Comparison of ENCODE assay signal across 1 cellular context in the genomic region with DNA sequence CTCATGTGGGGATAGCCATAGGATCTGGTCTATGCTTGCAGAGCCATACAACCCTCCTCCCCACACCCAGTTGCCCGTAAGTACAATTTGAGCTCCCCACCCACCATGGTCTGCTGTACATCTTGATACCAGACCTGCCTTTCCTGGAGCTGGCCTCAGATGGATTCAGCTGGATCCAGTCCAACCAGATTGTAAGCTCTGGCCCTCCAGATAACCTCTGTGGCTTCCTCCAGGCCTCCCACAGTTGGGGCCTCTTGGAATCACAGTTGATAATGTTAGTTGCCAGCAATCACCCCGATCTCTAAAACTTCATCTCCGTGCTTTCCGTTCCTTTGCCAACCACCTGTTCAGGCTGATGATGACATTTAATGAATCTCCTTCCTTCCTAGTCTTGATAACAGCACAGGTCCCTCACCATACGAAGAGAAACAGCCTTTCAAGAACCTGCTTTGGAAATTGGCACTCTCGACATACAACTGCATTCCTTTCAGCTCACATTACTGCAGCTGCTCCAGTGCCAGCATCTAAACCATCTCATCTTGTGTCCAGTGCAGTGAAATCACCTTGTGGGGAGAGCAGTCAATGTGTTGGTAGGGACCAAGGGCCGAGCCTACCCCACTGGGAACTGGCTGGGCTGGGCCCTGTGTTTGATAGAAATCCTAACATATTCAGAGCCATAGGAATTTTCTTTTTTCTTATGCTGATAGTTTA.
A peak's percentile ranks its signal among the peaks of the same experiment; 100 is the strongest.
TF ChIP-seq lines count a peak whose summit lies in the region.

No MANE protein-coding gene starts in this region.

TF ChIP-seq in WTC11, 78 proteins besides CTCF, POLR2A, EP300 and RAD21:
- TF ChIP-seq, protein P1, sequence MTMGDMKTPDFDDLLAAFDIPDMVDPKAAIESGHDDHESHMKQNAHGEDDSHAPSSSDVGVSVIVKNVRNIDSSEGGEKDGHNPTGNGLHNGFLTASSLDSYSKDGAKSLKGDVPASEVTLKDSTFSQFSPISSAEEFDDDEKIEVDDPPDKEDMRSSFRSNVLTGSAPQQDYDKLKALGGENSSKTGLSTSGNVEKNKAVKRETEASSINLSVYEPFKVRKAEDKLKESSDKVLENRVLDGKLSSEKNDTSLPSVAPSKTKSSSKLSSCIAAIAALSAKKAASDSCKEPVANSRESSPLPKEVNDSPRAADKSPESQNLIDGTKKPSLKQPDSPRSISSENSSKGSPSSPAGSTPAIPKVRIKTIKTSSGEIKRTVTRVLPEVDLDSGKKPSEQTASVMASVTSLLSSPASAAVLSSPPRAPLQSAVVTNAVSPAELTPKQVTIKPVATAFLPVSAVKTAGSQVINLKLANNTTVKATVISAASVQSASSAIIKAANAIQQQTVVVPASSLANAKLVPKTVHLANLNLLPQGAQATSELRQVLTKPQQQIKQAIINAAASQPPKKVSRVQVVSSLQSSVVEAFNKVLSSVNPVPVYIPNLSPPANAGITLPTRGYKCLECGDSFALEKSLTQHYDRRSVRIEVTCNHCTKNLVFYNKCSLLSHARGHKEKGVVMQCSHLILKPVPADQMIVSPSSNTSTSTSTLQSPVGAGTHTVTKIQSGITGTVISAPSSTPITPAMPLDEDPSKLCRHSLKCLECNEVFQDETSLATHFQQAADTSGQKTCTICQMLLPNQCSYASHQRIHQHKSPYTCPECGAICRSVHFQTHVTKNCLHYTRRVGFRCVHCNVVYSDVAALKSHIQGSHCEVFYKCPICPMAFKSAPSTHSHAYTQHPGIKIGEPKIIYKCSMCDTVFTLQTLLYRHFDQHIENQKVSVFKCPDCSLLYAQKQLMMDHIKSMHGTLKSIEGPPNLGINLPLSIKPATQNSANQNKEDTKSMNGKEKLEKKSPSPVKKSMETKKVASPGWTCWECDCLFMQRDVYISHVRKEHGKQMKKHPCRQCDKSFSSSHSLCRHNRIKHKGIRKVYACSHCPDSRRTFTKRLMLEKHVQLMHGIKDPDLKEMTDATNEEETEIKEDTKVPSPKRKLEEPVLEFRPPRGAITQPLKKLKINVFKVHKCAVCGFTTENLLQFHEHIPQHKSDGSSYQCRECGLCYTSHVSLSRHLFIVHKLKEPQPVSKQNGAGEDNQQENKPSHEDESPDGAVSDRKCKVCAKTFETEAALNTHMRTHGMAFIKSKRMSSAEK (CRISPR knock-in tag; IDR thresholded peaks at IDR 0.05; ENCODE audit: borderline replicate concordance) = 0 out of 2 replicates have a peak, but pooled peaks have one; percentile 13
- TF ChIP-seq ZNF219 (CRISPR knock-in tag; IDR thresholded peaks at IDR 0.05; ENCODE audit: borderline replicate concordance) = no peak
- no peak for TF ChIP-seq ATF1 (CRISPR knock-in tag; IDR thresholded peaks at IDR 0.05)
- no peak for TF ChIP-seq OVOL2 (CRISPR knock-in tag; IDR thresholded peaks at IDR 0.05; ENCODE audit: borderline replicate concordance)
- no peak for TF ChIP-seq KAT7 (CRISPR knock-in tag; IDR thresholded peaks at IDR 0.05; ENCODE audit: borderline replicate concordance)
- no peak for TF ChIP-seq GTF2I (CRISPR knock-in tag; conservative IDR thresholded peaks at IDR 0.05)
- no peak for TF ChIP-seq TEAD1 (CRISPR knock-in tag; IDR thresholded peaks at IDR 0.05)
- no peak for TF ChIP-seq ELF4 (CRISPR knock-in tag; IDR thresholded peaks at IDR 0.05; ENCODE audit: low read depth)
- peak; percentile 67; the same call in 1 of the 2 replicates for TF ChIP-seq ZNF317 (CRISPR knock-in tag; IDR thresholded peaks at IDR 0.05; ENCODE audit: borderline replicate concordance, low read depth)
- TF ChIP-seq CREB1 (CRISPR knock-in tag; IDR thresholded peaks at IDR 0.05) = no peak
- TF ChIP-seq, protein P2, sequence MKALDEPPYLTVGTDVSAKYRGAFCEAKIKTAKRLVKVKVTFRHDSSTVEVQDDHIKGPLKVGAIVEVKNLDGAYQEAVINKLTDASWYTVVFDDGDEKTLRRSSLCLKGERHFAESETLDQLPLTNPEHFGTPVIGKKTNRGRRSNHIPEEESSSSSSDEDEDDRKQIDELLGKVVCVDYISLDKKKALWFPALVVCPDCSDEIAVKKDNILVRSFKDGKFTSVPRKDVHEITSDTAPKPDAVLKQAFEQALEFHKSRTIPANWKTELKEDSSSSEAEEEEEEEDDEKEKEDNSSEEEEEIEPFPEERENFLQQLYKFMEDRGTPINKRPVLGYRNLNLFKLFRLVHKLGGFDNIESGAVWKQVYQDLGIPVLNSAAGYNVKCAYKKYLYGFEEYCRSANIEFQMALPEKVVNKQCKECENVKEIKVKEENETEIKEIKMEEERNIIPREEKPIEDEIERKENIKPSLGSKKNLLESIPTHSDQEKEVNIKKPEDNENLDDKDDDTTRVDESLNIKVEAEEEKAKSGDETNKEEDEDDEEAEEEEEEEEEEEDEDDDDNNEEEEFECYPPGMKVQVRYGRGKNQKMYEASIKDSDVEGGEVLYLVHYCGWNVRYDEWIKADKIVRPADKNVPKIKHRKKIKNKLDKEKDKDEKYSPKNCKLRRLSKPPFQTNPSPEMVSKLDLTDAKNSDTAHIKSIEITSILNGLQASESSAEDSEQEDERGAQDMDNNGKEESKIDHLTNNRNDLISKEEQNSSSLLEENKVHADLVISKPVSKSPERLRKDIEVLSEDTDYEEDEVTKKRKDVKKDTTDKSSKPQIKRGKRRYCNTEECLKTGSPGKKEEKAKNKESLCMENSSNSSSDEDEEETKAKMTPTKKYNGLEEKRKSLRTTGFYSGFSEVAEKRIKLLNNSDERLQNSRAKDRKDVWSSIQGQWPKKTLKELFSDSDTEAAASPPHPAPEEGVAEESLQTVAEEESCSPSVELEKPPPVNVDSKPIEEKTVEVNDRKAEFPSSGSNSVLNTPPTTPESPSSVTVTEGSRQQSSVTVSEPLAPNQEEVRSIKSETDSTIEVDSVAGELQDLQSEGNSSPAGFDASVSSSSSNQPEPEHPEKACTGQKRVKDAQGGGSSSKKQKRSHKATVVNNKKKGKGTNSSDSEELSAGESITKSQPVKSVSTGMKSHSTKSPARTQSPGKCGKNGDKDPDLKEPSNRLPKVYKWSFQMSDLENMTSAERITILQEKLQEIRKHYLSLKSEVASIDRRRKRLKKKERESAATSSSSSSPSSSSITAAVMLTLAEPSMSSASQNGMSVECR (CRISPR knock-in tag; IDR thresholded peaks at IDR 0.05; ENCODE audit: borderline replicate concordance) = no peak
